In the genomic region with DNA sequence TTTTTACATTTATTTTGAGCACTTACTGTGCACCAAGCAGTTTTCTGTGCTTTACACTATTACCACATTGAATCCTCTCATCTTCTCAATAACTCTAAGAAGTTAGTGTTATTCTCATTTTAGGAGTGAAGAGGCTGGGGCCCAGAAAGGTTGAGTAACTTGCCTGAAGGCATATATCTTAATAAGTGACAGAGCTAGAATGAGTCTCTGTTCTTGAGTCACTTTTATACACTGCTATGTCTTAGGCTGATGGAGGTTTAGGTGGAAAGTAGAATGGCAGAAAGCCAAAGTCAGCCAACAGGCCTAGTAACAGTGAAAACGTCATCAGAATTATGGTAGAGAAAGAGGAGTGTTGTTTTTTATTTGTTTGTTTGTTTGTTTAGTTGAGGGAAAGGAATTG, we compare ENCODE assay signal across 17 cellular contexts.
"Had no signal": no experiment of that assay in that cellular context is flagged by ENCODE, and none has a peak within 500 bp of the region (broad histone marks: within the 10 kb centered on the region; RNA-seq: fewer than 3 reads in every experiment).

No MANE protein-coding gene starts in this region.

- H3K27ac ChIP-seq: body of pancreas, spleen, tibial nerve, WERI-Rb-1 had no signal

- H3K36me3 ChIP-seq: spleen, tibial nerve, WERI-Rb-1 had no signal

- H3K27me3 ChIP-seq: body of pancreas had no signal

- H3K4me1 ChIP-seq: body of pancreas, spleen, tibial nerve had no signal

- H3K4me3 ChIP-seq: body of pancreas, spleen, tibial nerve had no signal

- DNase-seq: activated CD4-positive, alpha-beta memory T cell treated with anti-CD3 and anti-CD28 coated beads, Interleukin-2, amount 10 ng/mL, durations not matched to agents 7 days and 5 days; activated CD4-positive, alpha-beta T cell treated with anti-CD3 and anti-CD28 coated beads for 36 hours; activated CD8-positive, alpha-beta memory T cell treated with anti-CD3 and anti-CD28 coated beads, Interleukin-2, amount 50 U/mL, for 4 hours; activated naive CD4-positive, alpha-beta T cell; activated naive CD8-positive, alpha-beta T cell treated with anti-CD3 and anti-CD28 coated beads, Interleukin-2, amount 50 U/mL, for 24 hours; body of pancreas; effector memory CD4-positive, alpha-beta T cell; erythroblast; immature natural killer cell; natural killer cell; nucleus accumbens; spleen; stimulated activated CD4-positive, alpha-beta T cell treated with anti-CD3 and anti-CD28 coated beads, Interleukin-1b, Interleukin-23, amount 100 ng/mL, for 48 hours; WERI-Rb-1 had no signal

- ATAC-seq: activated CD4-positive, alpha-beta T cell treated with anti-CD3 and anti-CD28 coated beads for 36 hours; activated naive CD8-positive, alpha-beta T cell treated with anti-CD3 and anti-CD28 coated beads, Interleukin-2, amount 50 U/mL, for 24 hours; body of pancreas; natural killer cell; sciatic nerve; stimulated activated memory B cell treated with anti-CD40 and anti-IgM and Interleukin-4, amounts not matched to agents 10 μg/mL and 1 μg/mL and 100 μg/mL, for 72 hours had no signal

- H3K9me3 ChIP-seq: body of pancreas, spleen, tibial nerve had no signal
